2 cellular contexts compared by ENCODE assay signal in the genomic region with DNA sequence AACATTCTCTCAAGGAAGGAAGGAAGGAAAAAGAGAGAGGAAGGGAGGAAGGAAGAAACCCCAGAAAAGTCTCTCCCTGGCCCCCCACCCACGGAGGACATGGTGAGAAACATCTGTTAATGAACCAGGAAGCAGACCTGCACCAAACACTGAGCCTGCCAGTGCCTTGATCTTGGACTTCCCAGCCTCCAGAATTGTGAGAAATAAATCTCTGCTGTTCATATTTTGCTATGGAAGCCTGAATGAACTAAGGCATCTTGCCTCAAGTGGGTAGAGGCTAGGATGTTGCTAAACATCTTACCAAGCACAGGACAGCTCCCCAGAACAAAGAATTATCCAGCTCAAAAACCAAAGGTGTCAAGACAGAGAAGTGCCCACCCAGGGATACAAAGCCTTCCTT.
TF ChIP-seq lines count a peak whose summit lies in the region.

No MANE protein-coding gene starts in this region.

TF ChIP-seq in IMR-90, 13 proteins besides CTCF, POLR2A, EP300 and RAD21:
- TF ChIP-seq, protein P1, sequence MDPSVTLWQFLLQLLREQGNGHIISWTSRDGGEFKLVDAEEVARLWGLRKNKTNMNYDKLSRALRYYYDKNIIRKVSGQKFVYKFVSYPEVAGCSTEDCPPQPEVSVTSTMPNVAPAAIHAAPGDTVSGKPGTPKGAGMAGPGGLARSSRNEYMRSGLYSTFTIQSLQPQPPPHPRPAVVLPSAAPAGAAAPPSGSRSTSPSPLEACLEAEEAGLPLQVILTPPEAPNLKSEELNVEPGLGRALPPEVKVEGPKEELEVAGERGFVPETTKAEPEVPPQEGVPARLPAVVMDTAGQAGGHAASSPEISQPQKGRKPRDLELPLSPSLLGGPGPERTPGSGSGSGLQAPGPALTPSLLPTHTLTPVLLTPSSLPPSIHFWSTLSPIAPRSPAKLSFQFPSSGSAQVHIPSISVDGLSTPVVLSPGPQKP (IDR thresholded peaks at IDR 0.05; ENCODE audit: borderline replicate concordance, low read depth, low read length), result no peak

TF ChIP-seq in GM12878, 131 proteins besides CTCF, POLR2A, EP300 and RAD21:
- TF ChIP-seq, protein P2, sequence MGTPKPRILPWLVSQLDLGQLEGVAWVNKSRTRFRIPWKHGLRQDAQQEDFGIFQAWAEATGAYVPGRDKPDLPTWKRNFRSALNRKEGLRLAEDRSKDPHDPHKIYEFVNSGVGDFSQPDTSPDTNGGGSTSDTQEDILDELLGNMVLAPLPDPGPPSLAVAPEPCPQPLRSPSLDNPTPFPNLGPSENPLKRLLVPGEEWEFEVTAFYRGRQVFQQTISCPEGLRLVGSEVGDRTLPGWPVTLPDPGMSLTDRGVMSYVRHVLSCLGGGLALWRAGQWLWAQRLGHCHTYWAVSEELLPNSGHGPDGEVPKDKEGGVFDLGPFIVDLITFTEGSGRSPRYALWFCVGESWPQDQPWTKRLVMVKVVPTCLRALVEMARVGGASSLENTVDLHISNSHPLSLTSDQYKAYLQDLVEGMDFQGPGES (IDR thresholded peaks at IDR 0.05), result no peak
- TF ChIP-seq, protein P3, sequence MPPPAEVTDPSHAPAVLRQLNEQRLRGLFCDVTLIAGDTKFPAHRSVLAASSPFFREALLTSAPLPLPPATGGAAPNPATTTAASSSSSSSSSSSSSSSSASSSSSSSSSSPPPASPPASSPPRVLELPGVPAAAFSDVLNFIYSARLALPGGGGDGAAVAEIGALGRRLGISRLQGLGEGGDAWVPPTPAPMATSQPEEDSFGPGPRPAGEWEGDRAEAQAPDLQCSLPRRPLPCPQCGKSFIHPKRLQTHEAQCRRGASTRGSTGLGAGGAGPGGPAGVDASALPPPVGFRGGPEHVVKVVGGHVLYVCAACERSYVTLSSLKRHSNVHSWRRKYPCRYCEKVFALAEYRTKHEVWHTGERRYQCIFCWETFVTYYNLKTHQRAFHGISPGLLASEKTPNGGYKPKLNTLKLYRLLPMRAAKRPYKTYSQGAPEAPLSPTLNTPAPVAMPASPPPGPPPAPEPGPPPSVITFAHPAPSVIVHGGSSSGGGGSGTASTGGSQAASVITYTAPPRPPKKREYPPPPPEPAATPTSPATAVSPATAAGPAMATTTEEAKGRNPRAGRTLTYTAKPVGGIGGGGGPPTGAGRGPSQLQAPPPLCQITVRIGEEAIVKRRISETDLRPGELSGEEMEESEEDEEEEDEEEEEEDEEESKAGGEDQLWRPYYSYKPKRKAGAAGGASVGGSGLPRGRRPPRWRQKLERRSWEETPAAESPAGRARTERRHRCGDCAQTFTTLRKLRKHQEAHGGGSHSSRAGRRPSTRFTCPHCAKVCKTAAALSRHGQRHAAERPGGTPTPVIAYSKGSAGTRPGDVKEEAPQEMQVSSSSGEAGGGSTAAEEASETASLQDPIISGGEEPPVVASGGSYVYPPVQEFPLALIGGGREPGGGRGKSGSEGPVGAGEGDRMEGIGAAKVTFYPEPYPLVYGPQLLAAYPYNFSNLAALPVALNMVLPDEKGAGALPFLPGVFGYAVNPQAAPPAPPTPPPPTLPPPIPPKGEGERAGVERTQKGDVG (CRISPR knock-in tag; IDR thresholded peaks at IDR 0.05), result no peak
- no peak for TF ChIP-seq CBX5 (IDR thresholded peaks at IDR 0.05; ENCODE audit: low read depth)
- no peak for TF ChIP-seq SP1 (IDR thresholded peaks at IDR 0.05; ENCODE audit: low read depth, low read length)
- no peak for TF ChIP-seq IKZF1 (conservative IDR thresholded peaks at IDR 0.05)
- TF ChIP-seq GATAD2B (conservative IDR thresholded peaks at IDR 0.05; ENCODE audit: low read depth), result no peak
- TF ChIP-seq BACH1 (IDR thresholded peaks at IDR 0.05; ENCODE audit: borderline replicate concordance), result no peak
- TF ChIP-seq HDAC2 (IDR thresholded peaks at IDR 0.05), result no peak
- TF ChIP-seq ZNF274 (IDR thresholded peaks at IDR 0.05; ENCODE audit: insufficient read depth, insufficient read length), result no peak
- TF ChIP-seq IRF4 (IDR thresholded peaks at IDR 0.05; ENCODE audit: low read depth, low read length), result no peak
- no peak for TF ChIP-seq MTA3 (IDR thresholded peaks at IDR 0.05; ENCODE audit: borderline replicate concordance, low read length)
- TF ChIP-seq, protein P4, sequence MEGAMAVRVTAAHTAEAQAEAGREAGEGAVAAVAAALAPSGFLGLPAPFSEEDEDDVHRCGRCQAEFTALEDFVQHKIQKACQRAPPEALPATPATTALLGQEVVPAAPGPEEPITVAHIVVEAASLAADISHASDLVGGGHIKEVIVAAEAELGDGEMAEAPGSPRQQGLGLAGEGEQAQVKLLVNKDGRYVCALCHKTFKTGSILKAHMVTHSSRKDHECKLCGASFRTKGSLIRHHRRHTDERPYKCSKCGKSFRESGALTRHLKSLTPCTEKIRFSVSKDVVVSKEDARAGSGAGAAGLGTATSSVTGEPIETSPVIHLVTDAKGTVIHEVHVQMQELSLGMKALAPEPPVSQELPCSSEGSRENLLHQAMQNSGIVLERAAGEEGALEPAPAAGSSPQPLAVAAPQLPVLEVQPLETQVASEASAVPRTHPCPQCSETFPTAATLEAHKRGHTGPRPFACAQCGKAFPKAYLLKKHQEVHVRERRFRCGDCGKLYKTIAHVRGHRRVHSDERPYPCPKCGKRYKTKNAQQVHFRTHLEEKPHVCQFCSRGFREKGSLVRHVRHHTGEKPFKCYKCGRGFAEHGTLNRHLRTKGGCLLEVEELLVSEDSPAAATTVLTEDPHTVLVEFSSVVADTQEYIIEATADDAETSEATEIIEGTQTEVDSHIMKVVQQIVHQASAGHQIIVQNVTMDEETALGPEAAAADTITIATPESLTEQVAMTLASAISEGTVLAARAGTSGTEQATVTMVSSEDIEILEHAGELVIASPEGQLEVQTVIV (IDR thresholded peaks at IDR 0.05; ENCODE audit: borderline replicate concordance, partially characterized antibody), result no peak
- no peak for TF ChIP-seq NR2F1 (conservative IDR thresholded peaks at IDR 0.05)
- no peak for TF ChIP-seq POLR2AphosphoS2 (IDR thresholded peaks at IDR 0.05; ENCODE audit: low read depth, low read length)
- TF ChIP-seq HCFC1 (IDR thresholded peaks at IDR 0.05; ENCODE audit: low read length), result no peak
- no peak for TF ChIP-seq SREBF2 (IDR thresholded peaks at IDR 0.05; ENCODE audit: low read length)
- no peak for TF ChIP-seq RFX5 (IDR thresholded peaks at IDR 0.05; ENCODE audit: low read depth, low read length)
- TF ChIP-seq, protein P5, sequence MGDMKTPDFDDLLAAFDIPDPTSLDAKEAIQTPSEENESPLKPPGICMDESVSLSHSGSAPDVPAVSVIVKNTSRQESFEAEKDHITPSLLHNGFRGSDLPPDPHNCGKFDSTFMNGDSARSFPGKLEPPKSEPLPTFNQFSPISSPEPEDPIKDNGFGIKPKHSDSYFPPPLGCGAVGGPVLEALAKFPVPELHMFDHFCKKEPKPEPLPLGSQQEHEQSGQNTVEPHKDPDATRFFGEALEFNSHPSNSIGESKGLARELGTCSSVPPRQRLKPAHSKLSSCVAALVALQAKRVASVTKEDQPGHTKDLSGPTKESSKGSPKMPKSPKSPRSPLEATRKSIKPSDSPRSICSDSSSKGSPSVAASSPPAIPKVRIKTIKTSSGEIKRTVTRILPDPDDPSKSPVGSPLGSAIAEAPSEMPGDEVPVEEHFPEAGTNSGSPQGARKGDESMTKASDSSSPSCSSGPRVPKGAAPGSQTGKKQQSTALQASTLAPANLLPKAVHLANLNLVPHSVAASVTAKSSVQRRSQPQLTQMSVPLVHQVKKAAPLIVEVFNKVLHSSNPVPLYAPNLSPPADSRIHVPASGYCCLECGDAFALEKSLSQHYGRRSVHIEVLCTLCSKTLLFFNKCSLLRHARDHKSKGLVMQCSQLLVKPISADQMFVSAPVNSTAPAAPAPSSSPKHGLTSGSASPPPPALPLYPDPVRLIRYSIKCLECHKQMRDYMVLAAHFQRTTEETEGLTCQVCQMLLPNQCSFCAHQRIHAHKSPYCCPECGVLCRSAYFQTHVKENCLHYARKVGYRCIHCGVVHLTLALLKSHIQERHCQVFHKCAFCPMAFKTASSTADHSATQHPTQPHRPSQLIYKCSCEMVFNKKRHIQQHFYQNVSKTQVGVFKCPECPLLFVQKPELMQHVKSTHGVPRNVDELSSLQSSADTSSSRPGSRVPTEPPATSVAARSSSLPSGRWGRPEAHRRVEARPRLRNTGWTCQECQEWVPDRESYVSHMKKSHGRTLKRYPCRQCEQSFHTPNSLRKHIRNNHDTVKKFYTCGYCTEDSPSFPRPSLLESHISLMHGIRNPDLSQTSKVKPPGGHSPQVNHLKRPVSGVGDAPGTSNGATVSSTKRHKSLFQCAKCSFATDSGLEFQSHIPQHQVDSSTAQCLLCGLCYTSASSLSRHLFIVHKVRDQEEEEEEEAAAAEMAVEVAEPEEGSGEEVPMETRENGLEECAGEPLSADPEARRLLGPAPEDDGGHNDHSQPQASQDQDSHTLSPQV (IDR thresholded peaks at IDR 0.05), result no peak
- TF ChIP-seq, protein P6, sequence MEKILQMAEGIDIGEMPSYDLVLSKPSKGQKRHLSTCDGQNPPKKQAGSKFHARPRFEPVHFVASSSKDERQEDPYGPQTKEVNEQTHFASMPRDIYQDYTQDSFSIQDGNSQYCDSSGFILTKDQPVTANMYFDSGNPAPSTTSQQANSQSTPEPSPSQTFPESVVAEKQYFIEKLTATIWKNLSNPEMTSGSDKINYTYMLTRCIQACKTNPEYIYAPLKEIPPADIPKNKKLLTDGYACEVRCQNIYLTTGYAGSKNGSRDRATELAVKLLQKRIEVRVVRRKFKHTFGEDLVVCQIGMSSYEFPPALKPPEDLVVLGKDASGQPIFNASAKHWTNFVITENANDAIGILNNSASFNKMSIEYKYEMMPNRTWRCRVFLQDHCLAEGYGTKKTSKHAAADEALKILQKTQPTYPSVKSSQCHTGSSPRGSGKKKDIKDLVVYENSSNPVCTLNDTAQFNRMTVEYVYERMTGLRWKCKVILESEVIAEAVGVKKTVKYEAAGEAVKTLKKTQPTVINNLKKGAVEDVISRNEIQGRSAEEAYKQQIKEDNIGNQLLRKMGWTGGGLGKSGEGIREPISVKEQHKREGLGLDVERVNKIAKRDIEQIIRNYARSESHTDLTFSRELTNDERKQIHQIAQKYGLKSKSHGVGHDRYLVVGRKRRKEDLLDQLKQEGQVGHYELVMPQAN (conservative IDR thresholded peaks at IDR 0.05), result no peak
